In genomic region chr16:68737046-68737729, GRCh38 we compare ENCODE assay signal across 9 cellular contexts. TPM values are rescaled to one million over a fixed set of nuclear protein-coding genes. Genes with fewer than 3 reads are reported as not detected.
DNase-seq lines count a peak whose midpoint lies in the region.
"Had no signal": no experiment of that assay in that cellular context is flagged by ENCODE, and none has a peak within 500 bp of the region (broad histone marks: within the 10 kb centered on the region; RNA-seq: fewer than 3 reads in every experiment).

TSS of gene CDH1 (plus strand) at chr16:68737292. CDS start at chr16:68737416, 124 bp downstream.

- H3K27me3 ChIP-seq in esophagus (ENCODE audit: control insufficient read depth in 1 of 2, insufficient read depth in 2 of 2, low read length in 2 of 2) (no peaks in the 10 kb centered on the region), neuron (ENCODE audit: insufficient read depth, low read length) (peaks cover 44% of the 10 kb centered on the region)

- H3K27ac ChIP-seq in esophagus (ENCODE audit: low read depth in 2 of 2, low read length in 1 of 2) = peak within 1 kb of the TSS; percentile 84 to 87
- H3K27ac ChIP-seq: BLaER1 treated with 17β-estradiol and CSF1 and Interleukin-3, amounts not matched to agents 10 nM and 100 nM had no signal

- 1 to 3% methylated on average over 60 to 63 of the region's 63 CpGs for WGBS in esophagus, 2 donors

- no peaks in the 10 kb centered on the region for H3K36me3 ChIP-seq in esophagus (ENCODE audit: control insufficient read depth in 2 of 2, insufficient read depth in 2 of 2, low read length in 1 of 2)
- H3K36me3 ChIP-seq in neuron (ENCODE audit: insufficient read depth, low read length) = no peaks in the 10 kb centered on the region
- H3K36me3 ChIP-seq: BLaER1 treated with 17β-estradiol and CSF1 and Interleukin-3, amounts not matched to agents 10 nM and 100 nM had no signal

- peak; percentile 16 for DNase-seq in activated T-cell treated with anti-CD3 and anti-CD28 coated beads for 1 hour (ENCODE audit: low read depth)
- no peak for DNase-seq in activated T-cell treated with anti-CD3 and anti-CD28 coated beads for 4 hours
- peak; percentile 42 for DNase-seq in activated CD4-positive, alpha-beta T cell treated with anti-CD3 and anti-CD28 coated beads for 48 hours
- no peak for DNase-seq in AML-193 (lab: John Stamatoyannopoulos, UW)
- no peak for DNase-seq in amniotic stem cell (lab: John Stamatoyannopoulos, UW)
- DNase-seq in DMS114 treated with DMSO at 0.1 percent for 48 hours (lab: John Stamatoyannopoulos, UW; ENCODE audit: unreplicated experiment) = no peak

- H3K4me1 ChIP-seq in esophagus (ENCODE audit: control insufficient read depth in 2 of 2, insufficient read depth in 2 of 2, low read length in 1 of 2) = no peaks in the 10 kb centered on the region
- no peaks in the 10 kb centered on the region for H3K4me1 ChIP-seq in neuron (ENCODE audit: insufficient read depth, low read length)

- peak within 1 kb of the TSS; percentile 69 for H2AFZ ChIP-seq in neuron (ENCODE audit: low read depth, low read length)

- H3K4me3 ChIP-seq in esophagus (ENCODE audit: low read depth in 1 of 2, low read length in 2 of 2) (peak within 1 kb of the TSS; percentile 67 to 69), neuron (ENCODE audit: low read length) (no peak within 1 kb of the TSS)
- H3K4me3 ChIP-seq: BLaER1 treated with 17β-estradiol and CSF1 and Interleukin-3, amounts not matched to agents 10 nM and 100 nM had no signal

- no peaks in the 10 kb centered on the region for H3K9me3 ChIP-seq in esophagus (ENCODE audit: control insufficient read depth in 2 of 2, insufficient read depth in 1 of 2, low read depth in 1 of 2, low read length in 1 of 2)
- H3K9me3 ChIP-seq in neuron (ENCODE audit: low read length) = no peaks in the 10 kb centered on the region

RNA-seq across cellular contexts. Expression of gene CDH1, which starts in this region (rescaled TPM):
- 10 to 100 TPM; 92.0 to 96.6 TPM for polyA plus RNA-seq in esophagus

Comparison
In these comparisons a context has a peak if more than half of its experiments do, and no peak if none do; other contexts are left out.
1. DNase-seq: peak in activated T-cell treated with anti-CD3 and anti-CD28 coated beads for 1 hour (single experiment) and activated CD4-positive, alpha-beta T cell treated with anti-CD3 and anti-CD28 coated beads for 48 hours (single experiment); none in activated T-cell treated with anti-CD3 and anti-CD28 coated beads for 4 hours (single experiment), AML-193 (0 of 2), amniotic stem cell (single experiment) and DMS114 treated with DMSO at 0.1 percent for 48 hours (single experiment).